ENCODE assay signal across 24 cellular contexts in the genomic region with DNA sequence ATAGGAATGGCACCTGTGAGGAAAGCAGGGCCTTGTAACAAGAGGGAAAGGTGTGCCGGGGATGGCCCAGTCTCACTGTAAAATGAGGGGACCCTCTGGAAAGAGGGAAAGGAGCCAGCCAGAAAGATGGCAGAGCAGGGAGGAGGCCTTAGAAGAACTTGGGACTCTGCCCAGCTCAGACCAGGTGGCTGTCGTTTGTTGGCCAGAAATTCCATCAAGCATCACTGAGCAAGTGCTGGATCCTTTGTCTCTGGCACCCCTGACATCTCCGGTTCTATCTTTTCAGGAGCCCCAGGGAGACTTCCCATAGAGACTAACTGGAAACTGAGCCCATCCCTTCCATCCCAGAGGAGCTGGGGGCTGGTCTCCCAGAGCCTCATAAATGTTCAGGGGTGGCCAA. TPM values are rescaled to one million over a fixed set of nuclear protein-coding genes. Genes with fewer than 3 reads are reported as not detected.
DNase-seq lines count a peak whose midpoint lies in the region; ATAC-seq lines count a peak whose summit lies in the region.
"Had no signal": no experiment of that assay in that cellular context is flagged by ENCODE, and none has a peak within 500 bp of the region (broad histone marks: within the 10 kb centered on the region; RNA-seq: fewer than 3 reads in every experiment).

No MANE protein-coding gene starts in this region.

- ATAC-seq in activated naive CD4-positive, alpha-beta T cell treated with anti-CD3 and anti-CD28 coated beads, Interleukin-2, amount 50 U/mL, for 72 hours = no peak
- ATAC-seq in GM21717 (IDR thresholded peaks at IDR 0.05; ENCODE audit: unreplicated experiment) = no peak
- ATAC-seq: K562, left lobe of liver, mucosa of descending colon had no signal

- peaks cover 0 to 14% of the 10 kb centered on the region in 2 donors for H3K36me3 Mint-ChIP-seq in activated naive CD4-positive, alpha-beta T cell treated with anti-CD3 and anti-CD28 coated beads, Interleukin-2, amount 50 U/mL, for 72 hours

- no peak for DNase-seq in activated naive CD4-positive, alpha-beta T cell treated with anti-CD3 and anti-CD28 coated beads, Interleukin-2, amount 50 U/mL, for 72 hours (ENCODE audit: low spot score in 2 of 2)
- DNase-seq in activated naive CD4-positive, alpha-beta T cell (lab: John Stamatoyannopoulos, UW) = no peak
- DNase-seq in NCI-H69 (lab: John Stamatoyannopoulos, UW) (peak; percentile 20), substantia nigra (lab: John Stamatoyannopoulos, UW) (peak in 3 of 49 donors; percentile 55 to 86 (median 65)), superior temporal gyrus (ENCODE audit: extremely low spot score) (no peak), T-helper 9 cell (no peak)
- DNase-seq: activated CD4-positive, alpha-beta T cell treated with anti-CD3 and anti-CD28 coated beads, Interleukin-2, amount 50 U/mL, for 1 hour; activated T-cell treated with anti-CD3 and anti-CD28 coated beads, Interleukin-2, amount 50 U/mL, for 1 hour; effector CD8-positive, alpha-beta T cell; HFFc6; mucosa of descending colon; NCI-H1930; NCI-H510A; retina; stimulated activated CD8-positive, alpha-beta memory T cell treated with anti-CD3 and anti-CD28 coated beads, Interleukin-4, amount 100 ng/mL, for 48 hours; tibial artery had no signal

- H3K27ac ChIP-seq in cingulate gyrus (ENCODE audit: low read depth, low read length) (peak overlapping the region; percentile 100), substantia nigra (ENCODE audit: low read depth, low read length, poor library complexity, severe bottlenecking) (peak overlapping the region; percentile 99)
- H3K27ac ChIP-seq: cardiac muscle cell, RWPE1, spleen, tibial artery had no signal

- no peaks in the 10 kb centered on the region for H3K9me3 Mint-ChIP-seq in activated naive CD4-positive, alpha-beta T cell treated with anti-CD3 and anti-CD28 coated beads, Interleukin-2, amount 50 U/mL, for 72 hours
- H3K9me3 Mint-ChIP-seq: HFFc6 had no signal

- H3K27ac Mint-ChIP-seq in activated naive CD4-positive, alpha-beta T cell treated with anti-CD3 and anti-CD28 coated beads, Interleukin-2, amount 50 U/mL, for 72 hours = peak overlapping the region; percentile 80 to 92
- H3K27ac Mint-ChIP-seq: HFFc6 had no signal

RNA-seq across cellular contexts. Expression of gene DEGS2, which starts 43.3 kb away (rescaled TPM):
- total RNA-seq in activated naive CD4-positive, alpha-beta T cell treated with anti-CD3 and anti-CD28 coated beads, Interleukin-2, amount 50 U/mL, for 72 hours = 1 to 10 TPM; 1.4 to 3.2 TPM
- total RNA-seq: glomerular endothelial cell, HFFc6 had no signal

RNA-seq across cellular contexts. Expression of gene EVL, which starts 50.9 kb away (rescaled TPM):
- 100 to 1,000 TPM; 342 to 426 TPM for total RNA-seq in activated naive CD4-positive, alpha-beta T cell treated with anti-CD3 and anti-CD28 coated beads, Interleukin-2, amount 50 U/mL, for 72 hours
